Comparison of ENCODE assay signal across 1 cellular context in the genomic region with DNA sequence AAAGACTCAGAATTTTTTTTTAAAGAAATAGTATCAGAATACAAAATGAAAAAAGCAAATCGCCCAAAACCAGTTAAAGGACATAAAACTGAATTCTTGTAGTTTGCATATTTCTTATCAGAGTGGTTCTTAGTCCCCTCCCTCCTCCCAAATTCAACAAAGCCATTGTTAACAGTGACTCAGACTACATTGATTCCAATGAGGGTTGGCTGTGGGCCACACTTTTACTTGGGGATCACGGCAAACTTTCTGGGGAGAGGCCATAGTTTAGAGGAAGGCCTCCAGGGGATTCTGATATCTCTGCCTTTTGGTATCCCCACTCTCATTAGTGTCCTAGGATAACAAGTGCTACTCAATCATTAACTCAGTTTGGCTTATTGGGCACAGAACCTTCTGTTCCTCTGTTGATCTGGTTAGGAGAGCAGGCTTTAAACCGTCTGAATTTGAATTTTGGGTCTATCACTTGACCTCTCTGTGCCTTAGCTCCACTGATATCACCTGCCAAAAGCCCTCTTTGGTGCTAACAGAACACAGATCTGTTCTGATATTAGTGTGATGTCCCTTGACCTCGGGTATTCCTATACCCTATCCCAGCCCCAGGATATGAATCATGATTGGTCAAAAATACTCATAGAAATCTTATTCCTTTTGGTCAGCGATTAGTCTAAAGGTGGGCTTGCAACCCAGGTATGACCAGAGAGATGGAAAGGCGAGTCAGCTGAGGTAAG.
TF ChIP-seq lines count a peak whose summit lies in the region.

No MANE protein-coding gene starts in this region.

TF ChIP-seq in GM23338, 12 proteins besides CTCF, POLR2A, EP300 and RAD21 (continued from another document):
- TF ChIP-seq, protein P1, sequence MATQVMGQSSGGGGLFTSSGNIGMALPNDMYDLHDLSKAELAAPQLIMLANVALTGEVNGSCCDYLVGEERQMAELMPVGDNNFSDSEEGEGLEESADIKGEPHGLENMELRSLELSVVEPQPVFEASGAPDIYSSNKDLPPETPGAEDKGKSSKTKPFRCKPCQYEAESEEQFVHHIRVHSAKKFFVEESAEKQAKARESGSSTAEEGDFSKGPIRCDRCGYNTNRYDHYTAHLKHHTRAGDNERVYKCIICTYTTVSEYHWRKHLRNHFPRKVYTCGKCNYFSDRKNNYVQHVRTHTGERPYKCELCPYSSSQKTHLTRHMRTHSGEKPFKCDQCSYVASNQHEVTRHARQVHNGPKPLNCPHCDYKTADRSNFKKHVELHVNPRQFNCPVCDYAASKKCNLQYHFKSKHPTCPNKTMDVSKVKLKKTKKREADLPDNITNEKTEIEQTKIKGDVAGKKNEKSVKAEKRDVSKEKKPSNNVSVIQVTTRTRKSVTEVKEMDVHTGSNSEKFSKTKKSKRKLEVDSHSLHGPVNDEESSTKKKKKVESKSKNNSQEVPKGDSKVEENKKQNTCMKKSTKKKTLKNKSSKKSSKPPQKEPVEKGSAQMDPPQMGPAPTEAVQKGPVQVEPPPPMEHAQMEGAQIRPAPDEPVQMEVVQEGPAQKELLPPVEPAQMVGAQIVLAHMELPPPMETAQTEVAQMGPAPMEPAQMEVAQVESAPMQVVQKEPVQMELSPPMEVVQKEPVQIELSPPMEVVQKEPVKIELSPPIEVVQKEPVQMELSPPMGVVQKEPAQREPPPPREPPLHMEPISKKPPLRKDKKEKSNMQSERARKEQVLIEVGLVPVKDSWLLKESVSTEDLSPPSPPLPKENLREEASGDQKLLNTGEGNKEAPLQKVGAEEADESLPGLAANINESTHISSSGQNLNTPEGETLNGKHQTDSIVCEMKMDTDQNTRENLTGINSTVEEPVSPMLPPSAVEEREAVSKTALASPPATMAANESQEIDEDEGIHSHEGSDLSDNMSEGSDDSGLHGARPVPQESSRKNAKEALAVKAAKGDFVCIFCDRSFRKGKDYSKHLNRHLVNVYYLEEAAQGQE (IDR thresholded peaks at IDR 0.05; ENCODE audit: unreplicated experiment) = no peak
- no peak for TF ChIP-seq NANOG (IDR thresholded peaks at IDR 0.05; ENCODE audit: borderline replicate concordance)
- TF ChIP-seq JUNB (IDR thresholded peaks at IDR 0.05; ENCODE audit: unreplicated experiment) = no peak
- TF ChIP-seq, protein P2, sequence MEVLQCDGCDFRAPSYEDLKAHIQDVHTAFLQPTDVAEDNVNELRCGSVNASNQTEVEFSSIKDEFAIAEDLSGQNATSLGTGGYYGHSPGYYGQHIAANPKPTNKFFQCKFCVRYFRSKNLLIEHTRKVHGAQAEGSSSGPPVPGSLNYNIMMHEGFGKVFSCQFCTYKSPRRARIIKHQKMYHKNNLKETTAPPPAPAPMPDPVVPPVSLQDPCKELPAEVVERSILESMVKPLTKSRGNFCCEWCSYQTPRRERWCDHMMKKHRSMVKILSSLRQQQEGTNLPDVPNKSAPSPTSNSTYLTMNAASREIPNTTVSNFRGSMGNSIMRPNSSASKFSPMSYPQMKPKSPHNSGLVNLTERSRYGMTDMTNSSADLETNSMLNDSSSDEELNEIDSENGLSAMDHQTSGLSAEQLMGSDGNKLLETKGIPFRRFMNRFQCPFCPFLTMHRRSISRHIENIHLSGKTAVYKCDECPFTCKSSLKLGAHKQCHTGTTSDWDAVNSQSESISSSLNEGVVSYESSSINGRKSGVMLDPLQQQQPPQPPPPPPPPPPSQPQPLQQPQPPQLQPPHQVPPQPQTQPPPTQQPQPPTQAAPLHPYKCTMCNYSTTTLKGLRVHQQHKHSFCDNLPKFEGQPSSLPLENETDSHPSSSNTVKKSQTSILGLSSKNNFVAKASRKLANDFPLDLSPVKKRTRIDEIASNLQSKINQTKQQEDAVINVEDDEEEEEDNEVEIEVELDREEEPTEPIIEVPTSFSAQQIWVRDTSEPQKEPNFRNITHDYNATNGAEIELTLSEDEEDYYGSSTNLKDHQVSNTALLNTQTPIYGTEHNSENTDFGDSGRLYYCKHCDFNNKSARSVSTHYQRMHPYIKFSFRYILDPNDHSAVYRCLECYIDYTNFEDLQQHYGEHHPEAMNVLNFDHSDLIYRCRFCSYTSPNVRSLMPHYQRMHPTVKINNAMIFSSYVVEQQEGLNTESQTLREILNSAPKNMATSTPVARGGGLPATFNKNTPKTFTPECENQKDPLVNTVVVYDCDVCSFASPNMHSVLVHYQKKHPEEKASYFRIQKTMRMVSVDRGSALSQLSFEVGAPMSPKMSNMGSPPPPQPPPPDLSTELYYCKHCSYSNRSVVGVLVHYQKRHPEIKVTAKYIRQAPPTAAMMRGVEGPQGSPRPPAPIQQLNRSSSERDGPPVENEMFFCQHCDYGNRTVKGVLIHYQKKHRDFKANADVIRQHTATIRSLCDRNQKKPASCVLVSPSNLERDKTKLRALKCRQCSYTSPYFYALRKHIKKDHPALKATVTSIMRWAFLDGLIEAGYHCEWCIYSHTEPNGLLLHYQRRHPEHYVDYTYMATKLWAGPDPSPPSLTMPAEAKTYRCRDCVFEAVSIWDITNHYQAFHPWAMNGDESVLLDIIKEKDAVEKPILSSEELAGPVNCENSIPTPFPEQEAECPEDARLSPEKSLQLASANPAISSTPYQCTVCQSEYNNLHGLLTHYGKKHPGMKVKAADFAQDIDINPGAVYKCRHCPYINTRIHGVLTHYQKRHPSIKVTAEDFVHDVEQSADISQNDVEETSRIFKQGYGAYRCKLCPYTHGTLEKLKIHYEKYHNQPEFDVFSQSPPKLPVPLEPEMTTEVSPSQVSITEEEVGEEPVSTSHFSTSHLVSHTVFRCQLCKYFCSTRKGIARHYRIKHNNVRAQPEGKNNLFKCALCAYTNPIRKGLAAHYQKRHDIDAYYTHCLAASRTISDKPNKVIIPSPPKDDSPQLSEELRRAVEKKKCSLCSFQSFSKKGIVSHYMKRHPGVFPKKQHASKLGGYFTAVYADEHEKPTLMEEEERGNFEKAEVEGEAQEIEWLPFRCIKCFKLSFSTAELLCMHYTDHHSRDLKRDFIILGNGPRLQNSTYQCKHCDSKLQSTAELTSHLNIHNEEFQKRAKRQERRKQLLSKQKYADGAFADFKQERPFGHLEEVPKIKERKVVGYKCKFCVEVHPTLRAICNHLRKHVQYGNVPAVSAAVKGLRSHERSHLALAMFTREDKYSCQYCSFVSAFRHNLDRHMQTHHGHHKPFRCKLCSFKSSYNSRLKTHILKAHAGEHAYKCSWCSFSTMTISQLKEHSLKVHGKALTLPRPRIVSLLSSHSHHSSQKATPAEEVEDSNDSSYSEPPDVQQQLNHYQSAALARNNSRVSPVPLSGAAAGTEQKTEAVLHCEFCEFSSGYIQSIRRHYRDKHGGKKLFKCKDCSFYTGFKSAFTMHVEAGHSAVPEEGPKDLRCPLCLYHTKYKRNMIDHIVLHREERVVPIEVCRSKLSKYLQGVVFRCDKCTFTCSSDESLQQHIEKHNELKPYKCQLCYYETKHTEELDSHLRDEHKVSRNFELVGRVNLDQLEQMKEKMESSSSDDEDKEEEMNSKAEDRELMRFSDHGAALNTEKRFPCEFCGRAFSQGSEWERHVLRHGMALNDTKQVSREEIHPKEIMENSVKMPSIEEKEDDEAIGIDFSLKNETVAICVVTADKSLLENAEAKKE (CRISPR knock-in tag; IDR thresholded peaks at IDR 0.05) = no peak
- no peak for TF ChIP-seq CREB1 (CRISPR knock-in tag; IDR thresholded peaks at IDR 0.05; ENCODE audit: low read depth)
- TF ChIP-seq ZNF114 (CRISPR knock-in tag; IDR thresholded peaks at IDR 0.05) = no peak
- TF ChIP-seq EZH2phosphoT487 (IDR thresholded peaks at IDR 0.05; ENCODE audit: unreplicated experiment) = no peak
- no peak for TF ChIP-seq EZH2 (IDR thresholded peaks at IDR 0.05; ENCODE audit: low read depth, unreplicated experiment)
- TF ChIP-seq, protein P3, sequence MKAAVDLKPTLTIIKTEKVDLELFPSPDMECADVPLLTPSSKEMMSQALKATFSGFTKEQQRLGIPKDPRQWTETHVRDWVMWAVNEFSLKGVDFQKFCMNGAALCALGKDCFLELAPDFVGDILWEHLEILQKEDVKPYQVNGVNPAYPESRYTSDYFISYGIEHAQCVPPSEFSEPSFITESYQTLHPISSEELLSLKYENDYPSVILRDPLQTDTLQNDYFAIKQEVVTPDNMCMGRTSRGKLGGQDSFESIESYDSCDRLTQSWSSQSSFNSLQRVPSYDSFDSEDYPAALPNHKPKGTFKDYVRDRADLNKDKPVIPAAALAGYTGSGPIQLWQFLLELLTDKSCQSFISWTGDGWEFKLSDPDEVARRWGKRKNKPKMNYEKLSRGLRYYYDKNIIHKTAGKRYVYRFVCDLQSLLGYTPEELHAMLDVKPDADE (IDR thresholded peaks at IDR 0.05) = no peak
- TF ChIP-seq STAT1 (IDR thresholded peaks at IDR 0.05; ENCODE audit: unreplicated experiment) = no peak
- TF ChIP-seq ZNF331 (CRISPR knock-in tag; IDR thresholded peaks at IDR 0.05; ENCODE audit: low read depth) = no peak
